In the genomic region with DNA sequence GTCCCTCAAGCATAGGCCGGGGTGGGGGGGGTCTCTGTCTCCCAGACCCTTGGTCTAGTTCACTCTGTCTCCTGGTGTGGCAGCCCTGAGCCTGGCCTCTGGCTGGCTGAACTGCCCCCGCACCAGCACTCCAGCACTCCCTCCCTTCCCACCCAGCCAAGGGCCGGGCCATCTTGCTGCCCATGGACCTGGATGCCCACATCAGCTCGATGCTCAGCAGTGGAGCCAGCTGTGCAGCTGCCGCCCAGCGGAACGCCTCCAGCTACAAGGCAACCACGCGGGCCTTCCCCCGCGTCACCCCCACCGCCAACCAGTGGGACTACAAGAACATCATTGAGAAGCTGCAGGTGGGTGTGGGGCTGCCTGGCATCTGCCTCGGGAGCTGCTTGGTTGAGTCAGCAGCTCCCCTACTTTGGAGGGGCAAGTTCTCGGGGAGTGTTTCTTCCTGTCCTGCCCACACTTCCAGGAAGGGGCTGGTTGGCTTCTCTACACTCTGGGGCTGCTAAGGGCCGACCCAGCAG, we compare ENCODE assay signal across 14 cellular contexts. TPM values are rescaled to one million over a fixed set of nuclear protein-coding genes. Genes with fewer than 3 reads are reported as not detected.
A peak's percentile ranks its signal among the peaks of the same experiment; 100 is the strongest.
DNase-seq lines count a peak whose midpoint lies in the region; ATAC-seq lines count a peak whose summit lies in the region.
"Had no signal": no experiment of that assay in that cellular context is flagged by ENCODE, and none has a peak within 500 bp of the region (broad histone marks: within the 10 kb centered on the region; RNA-seq: fewer than 3 reads in every experiment).

No MANE protein-coding gene starts in this region.

- POLR2A ChIA-PET in activated CD4-positive, alpha-beta memory T cell treated with anti-CD3 and anti-CD28 coated beads, Interleukin-2, amount 10 ng/mL, durations not matched to agents 7 days and 5 days (lab: Charles Lee): interaction anchor here (1.1 to 2.1 kb wide), 8 partner anchors 10 to 257 kb away, joined by 3 to 11 read pairs (median 4); a partner anchor contains a TSS

- no peaks in the 10 kb centered on the region for H3K9me3 Mint-ChIP-seq in activated CD4-positive, alpha-beta memory T cell treated with anti-CD3 and anti-CD28 coated beads, Interleukin-2, amount 10 ng/mL, durations not matched to agents 7 days and 5 days
- no peaks in the 10 kb centered on the region for H3K9me3 Mint-ChIP-seq in central memory CD8-positive, alpha-beta T cell
- H3K9me3 Mint-ChIP-seq: brain; stimulated activated naive B cell treated with anti-CD40 and anti-IgM and Interleukin-4, amounts not matched to agents 10 μg/mL and 1 μg/mL and 100 μg/mL, for 72 hours had no signal

- H3K27ac ChIP-seq in aorta (ENCODE audit: low read depth in 1 of 2, low read length in 2 of 2): no peak overlapping the region
- H3K27ac ChIP-seq: left lung, psoas muscle had no signal

- H3K9me3 ChIP-seq in aorta (ENCODE audit: control insufficient read depth, low read length): no peaks in the 10 kb centered on the region
- H3K9me3 ChIP-seq: left lung, psoas muscle had no signal

- peaks cover 80% of the 10 kb centered on the region for H3K36me3 Mint-ChIP-seq in activated CD4-positive, alpha-beta memory T cell treated with anti-CD3 and anti-CD28 coated beads, Interleukin-2, amount 10 ng/mL, durations not matched to agents 7 days and 5 days (ENCODE audit: low read depth)
- H3K36me3 Mint-ChIP-seq in central memory CD8-positive, alpha-beta T cell (ENCODE audit: insufficient read depth): peaks cover 46% of the 10 kb centered on the region
- H3K36me3 Mint-ChIP-seq: brain had no signal

- H3K27me3 ChIP-seq in aorta (ENCODE audit: control insufficient read depth in 1 of 2, insufficient read depth in 2 of 2, low read length in 1 of 2): no peaks in the 10 kb centered on the region
- H3K27me3 ChIP-seq: left lung had no signal

- peaks cover 33% of the 10 kb centered on the region for H3K4me1 Mint-ChIP-seq in activated CD4-positive, alpha-beta memory T cell treated with anti-CD3 and anti-CD28 coated beads, Interleukin-2, amount 10 ng/mL, durations not matched to agents 7 days and 5 days
- H3K4me1 Mint-ChIP-seq in central memory CD8-positive, alpha-beta T cell: no peaks in the 10 kb centered on the region

- H3K4me1 ChIP-seq in aorta (ENCODE audit: control insufficient read depth in 1 of 2, insufficient read depth in 2 of 2, low read length in 2 of 2): no peaks in the 10 kb centered on the region
- H3K4me1 ChIP-seq: left lung, psoas muscle had no signal

- no peak overlapping the region for H3K4me3 ChIP-seq in aorta (ENCODE audit: low read length in 2 of 2)
- H3K4me3 ChIP-seq: left lung, psoas muscle had no signal

- peak; percentile 32 for ATAC-seq in central memory CD8-positive, alpha-beta T cell (replicated peaks; ENCODE audit: extremely low read depth, poor library complexity, severe bottlenecking)
- ATAC-seq in GM19467 (IDR thresholded peaks at IDR 0.05; ENCODE audit: unreplicated experiment) (no peak), HG02981 (IDR thresholded peaks at IDR 0.05; ENCODE audit: unreplicated experiment) (no peak), GM21825 (IDR thresholded peaks at IDR 0.05; ENCODE audit: unreplicated experiment) (no peak), aorta (ENCODE audit: low FRiP score) (no peak)
- ATAC-seq: left lung; psoas muscle; stimulated activated naive B cell treated with anti-CD40 and anti-IgM and Interleukin-4, amounts not matched to agents 10 μg/mL and 1 μg/mL and 100 μg/mL, for 72 hours had no signal

- H3K27me3 Mint-ChIP-seq in activated CD4-positive, alpha-beta memory T cell treated with anti-CD3 and anti-CD28 coated beads, Interleukin-2, amount 10 ng/mL, durations not matched to agents 7 days and 5 days: no peaks in the 10 kb centered on the region
- H3K27me3 Mint-ChIP-seq in central memory CD8-positive, alpha-beta T cell: no peaks in the 10 kb centered on the region
- H3K27me3 Mint-ChIP-seq: stimulated activated naive B cell treated with anti-CD40 and anti-IgM and Interleukin-4, amounts not matched to agents 10 μg/mL and 1 μg/mL and 100 μg/mL, for 72 hours had no signal

- no peak overlapping the region for H3K4me3 Mint-ChIP-seq in activated CD4-positive, alpha-beta memory T cell treated with anti-CD3 and anti-CD28 coated beads, Interleukin-2, amount 10 ng/mL, durations not matched to agents 7 days and 5 days
- H3K4me3 Mint-ChIP-seq in central memory CD8-positive, alpha-beta T cell: no peak overlapping the region
- H3K4me3 Mint-ChIP-seq: brain; stimulated activated naive B cell treated with anti-CD40 and anti-IgM and Interleukin-4, amounts not matched to agents 10 μg/mL and 1 μg/mL and 100 μg/mL, for 72 hours had no signal

- peak overlapping the region; percentile 75 for H3K27ac Mint-ChIP-seq in activated CD4-positive, alpha-beta memory T cell treated with anti-CD3 and anti-CD28 coated beads, Interleukin-2, amount 10 ng/mL, durations not matched to agents 7 days and 5 days
- H3K27ac Mint-ChIP-seq in central memory CD8-positive, alpha-beta T cell (ENCODE audit: low read depth): peak overlapping the region; percentile 46
- H3K27ac Mint-ChIP-seq: stimulated activated naive B cell treated with anti-CD40 and anti-IgM and Interleukin-4, amounts not matched to agents 10 μg/mL and 1 μg/mL and 100 μg/mL, for 72 hours had no signal

- CTCF ChIA-PET in activated CD4-positive, alpha-beta memory T cell treated with anti-CD3 and anti-CD28 coated beads, Interleukin-2, amount 10 ng/mL, durations not matched to agents 7 days and 5 days (lab: Charles Lee): interaction anchor here (0.7 to 2.2 kb wide), 7 partner anchors 14 to 98 kb away, joined by 3 to 16 read pairs (median 4); no protein-coding TSS in a partner anchor

- 83 to 85% methylated on average over 15 of the region's 15 CpGs for WGBS in aorta, 2 donors

- DNase-seq in HT1080 (ENCODE audit: low read depth) (peak; percentile 18), aorta (no peak)
- DNase-seq in activated CD4-positive, alpha-beta memory T cell treated with anti-CD3 and anti-CD28 coated beads, Interleukin-2, amount 10 ng/mL, durations not matched to agents 7 days and 5 days: peak; percentile 58
- no peak for DNase-seq in central memory CD8-positive, alpha-beta T cell (ENCODE audit: low spot score in 2 of 2)
- DNase-seq in stimulated activated CD4-positive, alpha-beta T cell treated with anti-CD3 and anti-CD28 coated beads, Interleukin-2, amount 100 ng/mL, for 4 hours (ENCODE audit: low read depth): peak; percentile 73
- DNase-seq: Calu3; NCI-H510A treated with DMSO at 0.1 percent for 48 hours; psoas muscle; stimulated activated naive B cell treated with anti-CD40 and anti-IgM and Interleukin-4, amounts not matched to agents 10 μg/mL and 1 μg/mL and 100 μg/mL, for 72 hours had no signal

- intact Hi-C loops in aorta (cut with DNase I): no loop called here

- no peaks in the 10 kb centered on the region for H3K36me3 ChIP-seq in aorta (ENCODE audit: control insufficient read depth in 1 of 2, insufficient read depth in 2 of 2, low read length in 1 of 2)

RNA-seq across cellular contexts. Expression of a gene that starts 28.4 kb away (rescaled TPM):
- total RNA-seq in HT1080 (2014; rRNA removed; shearing (Covaris generic)): 29.8 and 55.8 TPM in 2 replicates
- polyA plus RNA-seq in HT1080 (2015; cell fraction: cytosol; rRNA removed): 32.2 and 45.8 TPM in 2 replicates
- 26.9 and 37.1 TPM in 2 replicates for polyA plus RNA-seq in HT1080 (2015; cell fraction: nucleus; rRNA removed)
- total RNA-seq in activated CD4-positive, alpha-beta memory T cell treated with anti-CD3 and anti-CD28 coated beads, Interleukin-2, amount 10 ng/mL, durations not matched to agents 7 days and 5 days: 10 to 100 TPM; 70.7 to 75.3 TPM
- total RNA-seq in aorta: 10 to 100 TPM; 19.5 to 24.0 TPM
- 10 to 100 TPM; 14.7 to 48.2 TPM for polyA plus RNA-seq in aorta

Comparison
In these comparisons a context has a peak if more than half of its experiments do, and no peak if none do; other contexts are left out.
1. DNase-seq: peak in HT1080 (single experiment), activated CD4-positive, alpha-beta memory T cell treated with anti-CD3 and anti-CD28 coated beads, Interleukin-2, amount 10 ng/mL, durations not matched to agents 7 days and 5 days (single experiment) and stimulated activated CD4-positive, alpha-beta T cell treated with anti-CD3 and anti-CD28 coated beads, Interleukin-2, amount 100 ng/mL, for 4 hours (single experiment); none in central memory CD8-positive, alpha-beta T cell (0 of 2) and aorta (0 of 2).